1 cellular context compared by ENCODE assay signal in genomic region chr7:38840736-38841460, GRCh38.
TF ChIP-seq lines count a peak whose summit lies in the region.

No MANE protein-coding gene starts in this region.

TF ChIP-seq in GM12878, 131 proteins besides CTCF, POLR2A, EP300 and RAD21 (continued from another document):
- TF ChIP-seq CUX1 (IDR thresholded peaks at IDR 0.05; ENCODE audit: insufficient replicate concordance, low read depth, low read length) (no peak), ZNF24 (IDR thresholded peaks at IDR 0.05) (no peak), NBN (IDR thresholded peaks at IDR 0.05) (no peak), CHD4 (IDR thresholded peaks at IDR 0.05) (no peak), ZNF687 (IDR thresholded peaks at IDR 0.05) (no peak), SP1 (IDR thresholded peaks at IDR 0.05; ENCODE audit: low read depth, low read length) (no peak), ZZZ3 (IDR thresholded peaks at IDR 0.05; ENCODE audit: control insufficient read depth, insufficient read length, low read depth) (no peak), IRF4 (IDR thresholded peaks at IDR 0.05; ENCODE audit: low read depth, low read length) (no peak), ZNF384 (IDR thresholded peaks at IDR 0.05; ENCODE audit: borderline replicate concordance, low read depth, low read length) (no peak), MTA3 (IDR thresholded peaks at IDR 0.05; ENCODE audit: borderline replicate concordance, low read length) (no peak)
- TF ChIP-seq, protein P1, sequence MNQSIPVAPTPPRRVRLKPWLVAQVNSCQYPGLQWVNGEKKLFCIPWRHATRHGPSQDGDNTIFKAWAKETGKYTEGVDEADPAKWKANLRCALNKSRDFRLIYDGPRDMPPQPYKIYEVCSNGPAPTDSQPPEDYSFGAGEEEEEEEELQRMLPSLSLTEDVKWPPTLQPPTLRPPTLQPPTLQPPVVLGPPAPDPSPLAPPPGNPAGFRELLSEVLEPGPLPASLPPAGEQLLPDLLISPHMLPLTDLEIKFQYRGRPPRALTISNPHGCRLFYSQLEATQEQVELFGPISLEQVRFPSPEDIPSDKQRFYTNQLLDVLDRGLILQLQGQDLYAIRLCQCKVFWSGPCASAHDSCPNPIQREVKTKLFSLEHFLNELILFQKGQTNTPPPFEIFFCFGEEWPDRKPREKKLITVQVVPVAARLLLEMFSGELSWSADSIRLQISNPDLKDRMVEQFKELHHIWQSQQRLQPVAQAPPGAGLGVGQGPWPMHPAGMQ (IDR thresholded peaks at IDR 0.05; ENCODE audit: borderline replicate concordance): no peak
TF ChIP-seq in GM12878: peak in this region for 0.
